Comparison of ENCODE assay signal across 8 cellular contexts in the genomic region with DNA sequence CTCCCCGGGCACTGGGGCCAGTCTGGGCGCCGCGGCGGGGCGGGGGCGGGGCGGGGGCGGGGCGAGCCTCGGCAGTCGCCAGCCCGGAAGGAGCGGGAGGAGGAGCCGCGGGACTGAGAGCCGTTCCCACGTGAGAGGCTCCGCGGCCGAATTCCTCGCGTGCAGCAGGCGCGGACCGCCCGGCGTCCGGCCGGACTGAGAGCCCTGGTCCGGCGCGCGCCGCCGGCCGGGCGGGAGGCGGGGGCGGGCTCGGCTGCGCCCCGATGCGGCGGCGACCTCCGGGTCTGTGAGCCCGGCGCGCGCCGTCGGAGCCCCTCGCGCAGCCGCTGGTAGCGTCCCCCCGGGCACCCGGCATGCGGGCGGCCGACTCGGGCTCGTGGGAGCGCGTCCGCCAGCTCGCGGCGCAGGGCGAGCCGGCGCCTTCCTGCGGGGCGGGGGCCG.
DNase-seq lines count a peak whose midpoint lies in the region; ATAC-seq and TF ChIP-seq lines count a peak whose summit lies in the region.

No MANE protein-coding gene starts in this region.

- TF ChIP-seq POLR2A in erythroblast (IDR thresholded peaks at IDR 0.05; ENCODE audit: low read length) = no peak

- intact Hi-C loops in activated CD4-positive, alpha-beta memory T cell treated with anti-CD3 and anti-CD28 coated beads for 36 hours (cut with micrococcal nuclease) = no loop called here
- intact Hi-C loops in mucosa of descending colon (cut with DNase I, micrococcal nuclease) = loop anchor here in 1 of 2 donors (10.0 kb wide), 1 partner anchor 101 kb away; no protein-coding TSS in a partner anchor

- H3K36me3 Mint-ChIP-seq in activated CD4-positive, alpha-beta memory T cell treated with anti-CD3 and anti-CD28 coated beads for 36 hours = no peaks in the 10 kb centered on the region
- no peaks in the 10 kb centered on the region for H3K36me3 Mint-ChIP-seq in type B pancreatic cell

- CTCF ChIA-PET in activated CD4-positive, alpha-beta memory T cell treated with anti-CD3 and anti-CD28 coated beads for 36 hours (lab: Charles Lee) = no interaction called here

- peak overlapping the region; percentile 67 for H3K9ac ChIP-seq in ES-I3 (ENCODE audit: low read depth, low read length)

- DNase-seq in LoVo (ENCODE audit: low spot score) (peak; percentile 69), erythroblast (lab: John Stamatoyannopoulos, UW) (peak; percentile 17 to 25), mucosa of descending colon (peak; percentile 64 to 78 (median 76)), type B pancreatic cell (ENCODE audit: extremely low spot score, unreplicated experiment) (no peak)
- peak; percentile 35 for DNase-seq in activated CD4-positive, alpha-beta memory T cell treated with anti-CD3 and anti-CD28 coated beads for 36 hours

- TF ChIP-seq CTCF in mucosa of descending colon (IDR thresholded peaks at IDR 0.05) = no peak
- TF ChIP-seq CTCF in type B pancreatic cell (conservative IDR thresholded peaks at IDR 0.05) = no peak

- no peak overlapping the region for H3K4me3 Mint-ChIP-seq in activated CD4-positive, alpha-beta memory T cell treated with anti-CD3 and anti-CD28 coated beads for 36 hours
- peak overlapping the region; percentile 85 for H3K4me3 Mint-ChIP-seq in type B pancreatic cell

- H3K27me3 Mint-ChIP-seq in activated CD4-positive, alpha-beta memory T cell treated with anti-CD3 and anti-CD28 coated beads for 36 hours = peaks cover 46% of the 10 kb centered on the region
- H3K27me3 Mint-ChIP-seq in type B pancreatic cell = peaks cover 13% of the 10 kb centered on the region

- no peaks in the 10 kb centered on the region for H3K9me3 ChIP-seq in ES-I3 (ENCODE audit: control insufficient read depth, insufficient read depth, low read length)
- no peaks in the 10 kb centered on the region for H3K9me3 ChIP-seq in mucosa of descending colon

- peaks cover 3% of the 10 kb centered on the region for H3K4me1 Mint-ChIP-seq in activated CD4-positive, alpha-beta memory T cell treated with anti-CD3 and anti-CD28 coated beads for 36 hours (ENCODE audit: low read depth)
- H3K4me1 Mint-ChIP-seq in type B pancreatic cell (ENCODE audit: unreplicated experiment) = peaks cover 43% of the 10 kb centered on the region

- no peak overlapping the region for H3K27ac Mint-ChIP-seq in activated CD4-positive, alpha-beta memory T cell treated with anti-CD3 and anti-CD28 coated beads for 36 hours
- no peak overlapping the region for H3K27ac Mint-ChIP-seq in type B pancreatic cell

- POLR2A ChIA-PET in activated CD4-positive, alpha-beta memory T cell treated with anti-CD3 and anti-CD28 coated beads for 36 hours (lab: Charles Lee) = no interaction called here

- H3K9me3 Mint-ChIP-seq in activated CD4-positive, alpha-beta memory T cell treated with anti-CD3 and anti-CD28 coated beads for 36 hours = no peaks in the 10 kb centered on the region
- H3K9me3 Mint-ChIP-seq in type B pancreatic cell = no peaks in the 10 kb centered on the region

- H3K4me1 ChIP-seq in ES-I3 (ENCODE audit: insufficient read depth, low read length) = 0 out of 2 replicates have a peak, but pooled peaks cover 8% of the 10 kb centered on the region
- peaks cover 9% of the 10 kb centered on the region for H3K4me1 ChIP-seq in mucosa of descending colon (ENCODE audit: low read depth)

- H3K4me3 ChIP-seq in mucosa of descending colon = no peak overlapping the region

- ATAC-seq in mucosa of descending colon = peak; percentile 82
- ATAC-seq in HG02798 (IDR thresholded peaks at IDR 0.05; ENCODE audit: poor library complexity, unreplicated experiment) = no peak
- ATAC-seq in GM19351 (IDR thresholded peaks at IDR 0.05; ENCODE audit: unreplicated experiment) = no peak

- H3K36me3 ChIP-seq in ES-I3 (ENCODE audit: insufficient read depth, low read length) = no peaks in the 10 kb centered on the region
- H3K36me3 ChIP-seq in mucosa of descending colon (ENCODE audit: low read depth) = no peaks in the 10 kb centered on the region
